In genomic region chr16:7731121-7731520, GRCh38 we compare ENCODE assay signal across 19 cellular contexts.
DNase-seq lines count a peak whose midpoint lies in the region; ATAC-seq, FAIRE-seq and TF ChIP-seq lines count a peak whose summit lies in the region.
"Had no signal": no experiment of that assay in that cellular context is flagged by ENCODE, and none has a peak within 500 bp of the region (broad histone marks: within the 10 kb centered on the region; RNA-seq: fewer than 3 reads in every experiment).

No MANE protein-coding gene starts in this region.

- no peak for TF ChIP-seq CTCF in breast epithelium (IDR thresholded peaks at IDR 0.05)
- TF ChIP-seq CTCF in nephron progenitor cell (IDR thresholded peaks at IDR 0.05), result no peak

- no peaks in the 10 kb centered on the region for H3K27me3 Mint-ChIP-seq in nephron progenitor cell (ENCODE audit: low read depth, poor library complexity)

- peak; percentile 2 for DNase-seq in NCI-H1694 (lab: John Stamatoyannopoulos, UW)
- peak in 1 of 2 donors; percentile 55 for DNase-seq in breast epithelium (ENCODE audit: low spot score in 2 of 2)
- DNase-seq in pons (ENCODE audit: low spot score), result peak; percentile 34
- DNase-seq in frontal cortex (ENCODE audit: low spot score in 2 of 2), result no peak
- DNase-seq in nephron progenitor cell, result no peak
- DNase-seq in NK-92 (lab: John Stamatoyannopoulos, UW; ENCODE audit: unreplicated experiment), result no peak
- DNase-seq: BE2C; CD8-positive, alpha-beta T cell; COR-L47; DND-41; GF-D8; GM23248 had no signal

- intact Hi-C loops in breast epithelium (cut with DNase I; ENCODE audit: low total_unique reads), result no loop called here

- no peaks in the 10 kb centered on the region for H3K9me3 Mint-ChIP-seq in nephron progenitor cell

- H3K36me3 ChIP-seq in breast epithelium, result no peaks in the 10 kb centered on the region
- H3K36me3 ChIP-seq: BE2C had no signal

- no peaks in the 10 kb centered on the region for H3K4me1 ChIP-seq in breast epithelium
- H3K4me1 ChIP-seq: BE2C had no signal

- no peaks in the 10 kb centered on the region for H3K9me3 ChIP-seq in breast epithelium
- H3K9me3 ChIP-seq: BE2C had no signal

- H3K4me3 ChIP-seq in breast epithelium, result peak overlapping the region in 2 of 3 donors; percentile 5 to 16
- H3K4me3 ChIP-seq: GM23248 had no signal

- H3K4me1 Mint-ChIP-seq in nephron progenitor cell, result no peaks in the 10 kb centered on the region

- ATAC-seq in GM18505 (IDR thresholded peaks at IDR 0.05; ENCODE audit: unreplicated experiment), result no peak
- ATAC-seq: CD8-positive, alpha-beta T cell; HCT116 had no signal

- H3K27me3 ChIP-seq in breast epithelium, result no peaks in the 10 kb centered on the region
- H3K27me3 ChIP-seq: BE2C had no signal

- H3K36me3 Mint-ChIP-seq in nephron progenitor cell (ENCODE audit: low read depth), result no peaks in the 10 kb centered on the region
- H3K36me3 Mint-ChIP-seq: CD8-positive, alpha-beta T cell had no signal

- H3K27ac ChIP-seq in breast epithelium, result peak overlapping the region; percentile 45 to 52
- H3K27ac ChIP-seq: C4-2B, GM23248 had no signal

- H3K4me3 Mint-ChIP-seq in nephron progenitor cell, result no peak overlapping the region
- H3K4me3 Mint-ChIP-seq: CD8-positive, alpha-beta T cell had no signal

- no peak overlapping the region for H3K27ac Mint-ChIP-seq in nephron progenitor cell
- H3K27ac Mint-ChIP-seq: CD8-positive, alpha-beta T cell had no signal

- FAIRE-seq in frontal cortex (lab: Jason Lieb, UNC), result no peak
- FAIRE-seq: A204.1, D721Med, GM18507, H54 had no signal

- no peak for TF ChIP-seq POLR2A in breast epithelium (IDR thresholded peaks at IDR 0.05)
- TF ChIP-seq POLR2A in GM18505 (IDR thresholded peaks at IDR 0.05; ENCODE audit: borderline replicate concordance, extremely low read depth, insufficient read depth, insufficient read length), result no peak

Comparison
In these comparisons a context has a peak if more than half of its experiments do, and no peak if none do; other contexts are left out.
1. DNase-seq: peak in NCI-H1694 (single experiment) and pons (single experiment); none in frontal cortex (0 of 2), nephron progenitor cell (single experiment) and NK-92 (single experiment).